Comparison of ENCODE assay signal across 8 cellular contexts in the genomic region with DNA sequence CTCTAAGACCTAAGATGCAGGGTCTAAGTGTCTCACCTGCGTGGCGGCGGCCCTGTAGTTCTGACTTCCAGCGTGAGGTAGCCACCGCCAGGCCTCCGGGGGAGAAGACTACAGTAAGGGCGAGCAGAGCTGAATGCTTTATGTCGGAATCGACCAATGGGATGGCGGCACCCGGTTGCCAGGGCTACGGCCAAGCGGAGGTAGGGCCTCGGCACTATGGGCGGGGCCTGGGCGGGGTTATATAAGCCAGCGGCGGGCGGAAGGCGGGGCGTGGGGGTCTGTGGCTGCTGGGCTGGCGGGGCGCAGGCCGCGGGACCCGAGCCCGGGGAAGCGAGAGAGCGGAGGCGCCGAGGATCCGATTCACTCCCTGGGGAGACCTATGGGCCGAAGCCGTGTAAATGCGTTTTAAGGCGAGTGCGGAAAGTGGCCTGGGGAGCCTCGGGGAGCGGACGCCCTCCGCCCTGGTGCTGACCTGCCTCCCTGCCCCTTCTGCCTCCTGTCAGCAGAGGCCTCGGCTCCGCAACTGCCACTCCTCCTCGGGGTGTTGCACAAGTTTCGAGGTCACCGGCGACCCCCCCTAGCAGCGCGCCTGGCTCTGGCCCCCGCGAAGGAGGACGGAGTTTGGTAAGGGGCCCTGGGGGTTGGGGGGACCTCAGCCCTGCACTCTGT. TPM values are rescaled to one million over a fixed set of nuclear protein-coding genes. Genes with fewer than 3 reads are reported as not detected.
DNase-seq lines count a peak whose midpoint lies in the region; ATAC-seq and TF ChIP-seq lines count a peak whose summit lies in the region.

A gene (plus strand): TSS at position 269 of the 669 bp plus-strand sequence. CDS start 1,097 bp downstream, outside the sequence.

- CTCF ChIA-PET in T-cell (lab: Charles Lee), result interaction anchor here in 1 of 2 donors (1.7 to 1.8 kb wide), 2 partner anchors 18 to 46 kb away, joined by 5 to 12 read pairs; no protein-coding TSS in a partner anchor

- H3K27ac Mint-ChIP-seq in T-cell, result peak within 1 kb of the TSS; percentile 55 to 70
- peak within 1 kb of the TSS; percentile 14 for H3K27ac Mint-ChIP-seq in type B pancreatic cell

- H3K9me3 Mint-ChIP-seq in T-cell (no peaks in the 10 kb centered on the region), type B pancreatic cell (no peaks in the 10 kb centered on the region)

- intact Hi-C loops in left cardiac atrium (cut with DNase I), result loop anchor here (5.0 to 10.0 kb wide), 3 partner anchors 146 to 206 kb away; a partner anchor contains a TSS
- intact Hi-C loops in posterior cingulate gyrus (cut with DNase I), result loop anchor here (10.0 kb wide), 1 partner anchor 256 kb away; no protein-coding TSS in a partner anchor

- no peak for TF ChIP-seq CTCF in GM12865 (IDR thresholded peaks at IDR 0.05; ENCODE audit: insufficient read depth, low read depth, low read length, missing control alignments)
- peak; percentile 35 for TF ChIP-seq CTCF in type B pancreatic cell (conservative IDR thresholded peaks at IDR 0.05)

- no peaks in the 10 kb centered on the region for H3K36me3 Mint-ChIP-seq in T-cell
- no peaks in the 10 kb centered on the region for H3K36me3 Mint-ChIP-seq in type B pancreatic cell

- POLR2A ChIA-PET in T-cell (lab: Charles Lee), result interaction anchor here (1.0 to 1.5 kb wide), 4 partner anchors 12 to 116 kb away, joined by 4 to 9 read pairs (median 4); a partner anchor contains a TSS

- H3K4me3 ChIP-seq in GM12865 (ENCODE audit: low read depth, low read length), result peak within 1 kb of the TSS; percentile 61

- H3K4me3 Mint-ChIP-seq in T-cell (peak within 1 kb of the TSS; percentile 77 to 84 (median 83)), type B pancreatic cell (peak within 1 kb of the TSS; percentile 83)

- no peaks in the 10 kb centered on the region for H3K27me3 Mint-ChIP-seq in T-cell
- peaks cover 15% of the 10 kb centered on the region for H3K27me3 Mint-ChIP-seq in type B pancreatic cell

- H3K4me1 Mint-ChIP-seq in T-cell (peaks cover 27 to 43% (median 30%) of the 10 kb centered on the region in 3 donors), type B pancreatic cell (ENCODE audit: unreplicated experiment) (peaks cover 10% of the 10 kb centered on the region)

- ATAC-seq in HG02759 (IDR thresholded peaks at IDR 0.05; ENCODE audit: unreplicated experiment), result peak; percentile 99
- peak; percentile 98 to 100 (median 98) for ATAC-seq in T-cell (replicated peaks in 1 of 4)
- peak; percentile 99 for ATAC-seq in left cardiac atrium

- DNase-seq in GM12865 (ENCODE audit: low read depth), result peak; percentile 95
- peak; percentile 92 to 97 (median 92) for DNase-seq in NCI-H1417 (lab: John Stamatoyannopoulos, UW)
- peak; percentile 91 to 100 (median 98) for DNase-seq in T-cell
- peak; percentile 87 for DNase-seq in amniotic stem cell (lab: John Stamatoyannopoulos, UW)
- DNase-seq in left cardiac atrium, result peak; percentile 98
- DNase-seq in posterior cingulate gyrus, result peak; percentile 97 to 100 (median 100)
- DNase-seq in type B pancreatic cell (ENCODE audit: extremely low spot score, unreplicated experiment), result peak; percentile 99

RNA-seq across cellular contexts. Expression of the gene that starts here (rescaled TPM):
- total RNA-seq in T-cell (10 to 100 TPM in 2 of 5 donors, 1 to 10 TPM in 3; 5.6 to 10.7 (median 9.7) TPM), left cardiac atrium (1 to 10 TPM; 1.8 to 2.6 TPM), type B pancreatic cell (ENCODE audit: low replicate concordance) (5.1 and 8.9 TPM in 2 replicates)

Comparison
In these comparisons a context has a peak if more than half of its experiments do, and no peak if none do; other contexts are left out.
1. Peak in every context shown above with its lines: DNase-seq, ATAC-seq and H3K4me3 ChIP-seq.